1 cellular context compared by ENCODE assay signal in the genomic region with DNA sequence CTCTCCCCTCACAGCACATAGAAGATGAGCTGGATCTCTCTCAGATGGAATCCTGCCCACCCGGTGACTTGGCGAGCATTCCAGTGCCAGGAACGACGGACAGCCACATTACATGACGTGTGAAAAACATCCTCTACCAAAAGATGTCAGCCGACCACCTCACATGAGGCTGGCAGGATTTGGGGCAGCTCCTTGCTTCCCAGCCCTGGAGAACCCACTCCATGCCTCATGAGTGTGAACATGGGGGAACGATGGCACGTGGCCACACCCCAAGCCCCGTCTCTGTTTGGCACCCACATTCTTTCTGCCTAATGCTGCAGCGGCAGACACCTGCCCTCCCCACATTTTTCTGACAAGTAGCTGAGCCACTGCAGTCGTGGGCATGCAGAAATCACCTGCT.
TF ChIP-seq lines count a peak whose summit lies in the region.

No MANE protein-coding gene starts in this region.

TF ChIP-seq in GM23338, 12 proteins besides CTCF, POLR2A, EP300 and RAD21 (continued from another document):
- TF ChIP-seq, protein P1, sequence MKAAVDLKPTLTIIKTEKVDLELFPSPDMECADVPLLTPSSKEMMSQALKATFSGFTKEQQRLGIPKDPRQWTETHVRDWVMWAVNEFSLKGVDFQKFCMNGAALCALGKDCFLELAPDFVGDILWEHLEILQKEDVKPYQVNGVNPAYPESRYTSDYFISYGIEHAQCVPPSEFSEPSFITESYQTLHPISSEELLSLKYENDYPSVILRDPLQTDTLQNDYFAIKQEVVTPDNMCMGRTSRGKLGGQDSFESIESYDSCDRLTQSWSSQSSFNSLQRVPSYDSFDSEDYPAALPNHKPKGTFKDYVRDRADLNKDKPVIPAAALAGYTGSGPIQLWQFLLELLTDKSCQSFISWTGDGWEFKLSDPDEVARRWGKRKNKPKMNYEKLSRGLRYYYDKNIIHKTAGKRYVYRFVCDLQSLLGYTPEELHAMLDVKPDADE (IDR thresholded peaks at IDR 0.05): no peak
- no peak for TF ChIP-seq CREB1 (CRISPR knock-in tag; IDR thresholded peaks at IDR 0.05; ENCODE audit: low read depth)
- TF ChIP-seq, protein P2, sequence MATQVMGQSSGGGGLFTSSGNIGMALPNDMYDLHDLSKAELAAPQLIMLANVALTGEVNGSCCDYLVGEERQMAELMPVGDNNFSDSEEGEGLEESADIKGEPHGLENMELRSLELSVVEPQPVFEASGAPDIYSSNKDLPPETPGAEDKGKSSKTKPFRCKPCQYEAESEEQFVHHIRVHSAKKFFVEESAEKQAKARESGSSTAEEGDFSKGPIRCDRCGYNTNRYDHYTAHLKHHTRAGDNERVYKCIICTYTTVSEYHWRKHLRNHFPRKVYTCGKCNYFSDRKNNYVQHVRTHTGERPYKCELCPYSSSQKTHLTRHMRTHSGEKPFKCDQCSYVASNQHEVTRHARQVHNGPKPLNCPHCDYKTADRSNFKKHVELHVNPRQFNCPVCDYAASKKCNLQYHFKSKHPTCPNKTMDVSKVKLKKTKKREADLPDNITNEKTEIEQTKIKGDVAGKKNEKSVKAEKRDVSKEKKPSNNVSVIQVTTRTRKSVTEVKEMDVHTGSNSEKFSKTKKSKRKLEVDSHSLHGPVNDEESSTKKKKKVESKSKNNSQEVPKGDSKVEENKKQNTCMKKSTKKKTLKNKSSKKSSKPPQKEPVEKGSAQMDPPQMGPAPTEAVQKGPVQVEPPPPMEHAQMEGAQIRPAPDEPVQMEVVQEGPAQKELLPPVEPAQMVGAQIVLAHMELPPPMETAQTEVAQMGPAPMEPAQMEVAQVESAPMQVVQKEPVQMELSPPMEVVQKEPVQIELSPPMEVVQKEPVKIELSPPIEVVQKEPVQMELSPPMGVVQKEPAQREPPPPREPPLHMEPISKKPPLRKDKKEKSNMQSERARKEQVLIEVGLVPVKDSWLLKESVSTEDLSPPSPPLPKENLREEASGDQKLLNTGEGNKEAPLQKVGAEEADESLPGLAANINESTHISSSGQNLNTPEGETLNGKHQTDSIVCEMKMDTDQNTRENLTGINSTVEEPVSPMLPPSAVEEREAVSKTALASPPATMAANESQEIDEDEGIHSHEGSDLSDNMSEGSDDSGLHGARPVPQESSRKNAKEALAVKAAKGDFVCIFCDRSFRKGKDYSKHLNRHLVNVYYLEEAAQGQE (IDR thresholded peaks at IDR 0.05; ENCODE audit: unreplicated experiment): no peak
- TF ChIP-seq EZH2phosphoT487 (IDR thresholded peaks at IDR 0.05; ENCODE audit: unreplicated experiment): no peak
- no peak for TF ChIP-seq POLR2AphosphoS5 (IDR thresholded peaks at IDR 0.05; ENCODE audit: low read depth)
- TF ChIP-seq, protein P3, sequence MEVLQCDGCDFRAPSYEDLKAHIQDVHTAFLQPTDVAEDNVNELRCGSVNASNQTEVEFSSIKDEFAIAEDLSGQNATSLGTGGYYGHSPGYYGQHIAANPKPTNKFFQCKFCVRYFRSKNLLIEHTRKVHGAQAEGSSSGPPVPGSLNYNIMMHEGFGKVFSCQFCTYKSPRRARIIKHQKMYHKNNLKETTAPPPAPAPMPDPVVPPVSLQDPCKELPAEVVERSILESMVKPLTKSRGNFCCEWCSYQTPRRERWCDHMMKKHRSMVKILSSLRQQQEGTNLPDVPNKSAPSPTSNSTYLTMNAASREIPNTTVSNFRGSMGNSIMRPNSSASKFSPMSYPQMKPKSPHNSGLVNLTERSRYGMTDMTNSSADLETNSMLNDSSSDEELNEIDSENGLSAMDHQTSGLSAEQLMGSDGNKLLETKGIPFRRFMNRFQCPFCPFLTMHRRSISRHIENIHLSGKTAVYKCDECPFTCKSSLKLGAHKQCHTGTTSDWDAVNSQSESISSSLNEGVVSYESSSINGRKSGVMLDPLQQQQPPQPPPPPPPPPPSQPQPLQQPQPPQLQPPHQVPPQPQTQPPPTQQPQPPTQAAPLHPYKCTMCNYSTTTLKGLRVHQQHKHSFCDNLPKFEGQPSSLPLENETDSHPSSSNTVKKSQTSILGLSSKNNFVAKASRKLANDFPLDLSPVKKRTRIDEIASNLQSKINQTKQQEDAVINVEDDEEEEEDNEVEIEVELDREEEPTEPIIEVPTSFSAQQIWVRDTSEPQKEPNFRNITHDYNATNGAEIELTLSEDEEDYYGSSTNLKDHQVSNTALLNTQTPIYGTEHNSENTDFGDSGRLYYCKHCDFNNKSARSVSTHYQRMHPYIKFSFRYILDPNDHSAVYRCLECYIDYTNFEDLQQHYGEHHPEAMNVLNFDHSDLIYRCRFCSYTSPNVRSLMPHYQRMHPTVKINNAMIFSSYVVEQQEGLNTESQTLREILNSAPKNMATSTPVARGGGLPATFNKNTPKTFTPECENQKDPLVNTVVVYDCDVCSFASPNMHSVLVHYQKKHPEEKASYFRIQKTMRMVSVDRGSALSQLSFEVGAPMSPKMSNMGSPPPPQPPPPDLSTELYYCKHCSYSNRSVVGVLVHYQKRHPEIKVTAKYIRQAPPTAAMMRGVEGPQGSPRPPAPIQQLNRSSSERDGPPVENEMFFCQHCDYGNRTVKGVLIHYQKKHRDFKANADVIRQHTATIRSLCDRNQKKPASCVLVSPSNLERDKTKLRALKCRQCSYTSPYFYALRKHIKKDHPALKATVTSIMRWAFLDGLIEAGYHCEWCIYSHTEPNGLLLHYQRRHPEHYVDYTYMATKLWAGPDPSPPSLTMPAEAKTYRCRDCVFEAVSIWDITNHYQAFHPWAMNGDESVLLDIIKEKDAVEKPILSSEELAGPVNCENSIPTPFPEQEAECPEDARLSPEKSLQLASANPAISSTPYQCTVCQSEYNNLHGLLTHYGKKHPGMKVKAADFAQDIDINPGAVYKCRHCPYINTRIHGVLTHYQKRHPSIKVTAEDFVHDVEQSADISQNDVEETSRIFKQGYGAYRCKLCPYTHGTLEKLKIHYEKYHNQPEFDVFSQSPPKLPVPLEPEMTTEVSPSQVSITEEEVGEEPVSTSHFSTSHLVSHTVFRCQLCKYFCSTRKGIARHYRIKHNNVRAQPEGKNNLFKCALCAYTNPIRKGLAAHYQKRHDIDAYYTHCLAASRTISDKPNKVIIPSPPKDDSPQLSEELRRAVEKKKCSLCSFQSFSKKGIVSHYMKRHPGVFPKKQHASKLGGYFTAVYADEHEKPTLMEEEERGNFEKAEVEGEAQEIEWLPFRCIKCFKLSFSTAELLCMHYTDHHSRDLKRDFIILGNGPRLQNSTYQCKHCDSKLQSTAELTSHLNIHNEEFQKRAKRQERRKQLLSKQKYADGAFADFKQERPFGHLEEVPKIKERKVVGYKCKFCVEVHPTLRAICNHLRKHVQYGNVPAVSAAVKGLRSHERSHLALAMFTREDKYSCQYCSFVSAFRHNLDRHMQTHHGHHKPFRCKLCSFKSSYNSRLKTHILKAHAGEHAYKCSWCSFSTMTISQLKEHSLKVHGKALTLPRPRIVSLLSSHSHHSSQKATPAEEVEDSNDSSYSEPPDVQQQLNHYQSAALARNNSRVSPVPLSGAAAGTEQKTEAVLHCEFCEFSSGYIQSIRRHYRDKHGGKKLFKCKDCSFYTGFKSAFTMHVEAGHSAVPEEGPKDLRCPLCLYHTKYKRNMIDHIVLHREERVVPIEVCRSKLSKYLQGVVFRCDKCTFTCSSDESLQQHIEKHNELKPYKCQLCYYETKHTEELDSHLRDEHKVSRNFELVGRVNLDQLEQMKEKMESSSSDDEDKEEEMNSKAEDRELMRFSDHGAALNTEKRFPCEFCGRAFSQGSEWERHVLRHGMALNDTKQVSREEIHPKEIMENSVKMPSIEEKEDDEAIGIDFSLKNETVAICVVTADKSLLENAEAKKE (CRISPR knock-in tag; IDR thresholded peaks at IDR 0.05): no peak
